In the genomic region with DNA sequence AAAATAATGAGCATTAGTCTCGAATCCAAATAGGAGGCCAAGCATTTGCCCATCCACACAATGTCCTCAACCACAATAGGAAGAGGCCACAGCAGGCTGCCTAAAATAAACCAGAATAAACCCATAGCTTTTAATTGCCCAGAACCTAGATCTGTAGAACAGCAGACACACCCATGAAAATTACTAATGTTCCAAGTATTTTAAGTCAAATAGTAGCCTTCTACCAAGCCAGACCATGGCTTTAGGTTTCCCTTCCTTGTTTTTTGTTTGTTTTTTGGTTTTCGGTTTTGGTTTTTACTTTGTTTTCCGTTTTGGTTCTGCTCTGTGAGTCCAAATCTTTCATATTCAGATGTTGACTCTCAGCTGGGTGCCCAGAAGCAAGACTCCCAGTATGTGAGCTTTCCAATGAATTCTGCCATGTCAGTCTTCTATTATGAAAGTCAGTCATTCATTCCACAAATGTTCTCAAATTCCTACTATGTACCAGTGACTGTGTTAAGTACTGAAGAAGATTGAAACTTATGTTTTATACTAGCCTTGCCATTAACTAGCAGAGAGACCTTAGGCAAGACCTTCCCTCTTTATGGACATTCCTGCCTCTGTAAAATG, we compare ENCODE assay signal across 13 cellular contexts. TPM values are rescaled to one million over a fixed set of nuclear protein-coding genes. Genes with fewer than 3 reads are reported as not detected.
A peak's percentile ranks its signal among the peaks of the same experiment; 100 is the strongest.
DNase-seq lines count a peak whose midpoint lies in the region; ATAC-seq and TF ChIP-seq lines count a peak whose summit lies in the region.
"Had no signal": no experiment of that assay in that cellular context is flagged by ENCODE, and none has a peak within 500 bp of the region (broad histone marks: within the 10 kb centered on the region; RNA-seq: fewer than 3 reads in every experiment).

No MANE protein-coding gene starts in this region.

- H3K36me3 ChIP-seq in Caco-2 (ENCODE audit: control insufficient read depth, insufficient read depth, low read length): no peaks in the 10 kb centered on the region

- no peak overlapping the region for H3K9ac ChIP-seq in H9 (ENCODE audit: extremely low read depth, insufficient read length, low read length)

- H3K4me1 ChIP-seq in H9 (ENCODE audit: insufficient read depth, low read length) (no peaks in the 10 kb centered on the region; the same call in 1 of the 2 replicates), Caco-2 (no peaks in the 10 kb centered on the region)

- DNase-seq in H9: no peak
- DNase-seq in nephron progenitor cell: no peak
- no peak for DNase-seq in activated effector memory CD4-positive, alpha-beta T cell treated with Interleukin-2 at 50 U/mL for 16 hours
- no peak for DNase-seq in Caco-2
- DNase-seq in ecto neural progenitor cell (ENCODE audit: low spot score): no peak
- DNase-seq in central memory CD4-positive, alpha-beta T cell: no peak
- DNase-seq: activated CD4-positive, alpha-beta T cell treated with anti-CD3 and anti-CD28 coated beads, Interleukin-2, amount 50 U/mL, for 48 hours; amniotic stem cell; CD4-positive, alpha-beta memory T cell; NCI-H1694 treated with DMSO at 0.1 percent for 48 hours had no signal

- no peak overlapping the region for H3K14ac ChIP-seq in H9 (ENCODE audit: insufficient read depth, low read length)

- CTCF ChIA-PET in Caco-2 (lab: Charles Lee): no interaction called here

- H2BK12ac ChIP-seq in H9 (ENCODE audit: insufficient read length, low read depth, low read length): no peak overlapping the region

- H3K4me3 Mint-ChIP-seq in H9: no peak overlapping the region
- peak overlapping the region; percentile 53 for H3K4me3 Mint-ChIP-seq in nephron progenitor cell
- no peak overlapping the region for H3K4me3 Mint-ChIP-seq in Caco-2 (ENCODE audit: unreplicated experiment)
- H3K4me3 Mint-ChIP-seq: CD4-positive, alpha-beta memory T cell had no signal

- H3K27me3 Mint-ChIP-seq in H9 (ENCODE audit: low read depth) (no peaks in the 10 kb centered on the region; the same call in 1 of the 2 replicates), nephron progenitor cell (ENCODE audit: low read depth, poor library complexity) (no peaks in the 10 kb centered on the region), Caco-2 (ENCODE audit: insufficient read depth, unreplicated experiment) (no peaks in the 10 kb centered on the region)

- no peak overlapping the region for H3K4ac ChIP-seq in H9 (ENCODE audit: low read depth, low read length)

- H3K56ac ChIP-seq in H9 (ENCODE audit: insufficient read length, low read depth, low read length): no peak overlapping the region

- H3K4me2 ChIP-seq in H9 (ENCODE audit: insufficient read depth, insufficient read length, low read length): no peak overlapping the region

- H3K9me3 ChIP-seq in H9 (ENCODE audit: control insufficient read depth, low read depth, low read length) (no peaks in the 10 kb centered on the region), Caco-2 (no peaks in the 10 kb centered on the region)

- ATAC-seq in GM18867 (IDR thresholded peaks at IDR 0.05; ENCODE audit: unreplicated experiment) (peak; percentile 87), HG03469 (IDR thresholded peaks at IDR 0.05; ENCODE audit: unreplicated experiment) (peak; percentile 62)
- ATAC-seq: Right ventricle myocardium inferior had no signal

- no peak overlapping the region for H4K91ac ChIP-seq in H9 (ENCODE audit: insufficient read length, low read depth, low read length)

- H3K4me1 Mint-ChIP-seq in H9: peaks cover 31 to 33% of the 10 kb centered on the region in 2 experiments
- H3K4me1 Mint-ChIP-seq in nephron progenitor cell: peaks cover 98% of the 10 kb centered on the region
- no peaks in the 10 kb centered on the region for H3K4me1 Mint-ChIP-seq in Caco-2 (ENCODE audit: low read depth, unreplicated experiment)

- no peak overlapping the region for H2AK5ac ChIP-seq in H9 (ENCODE audit: insufficient read length, low read length)

- H3K27me3 ChIP-seq in H9 (ENCODE audit: insufficient read depth, low read length) (no peaks in the 10 kb centered on the region), Caco-2 (replicated peaks; ENCODE audit: control insufficient read depth, insufficient read depth, low read length) (no peaks in the 10 kb centered on the region)

- H2BK120ac ChIP-seq in H9 (ENCODE audit: low read depth, low read length, poor library complexity, severe bottlenecking): no peak overlapping the region

- H3K36me3 Mint-ChIP-seq in H9 (ENCODE audit: insufficient read depth in 1 of 3, low read depth in 3 of 3): no peaks in the 10 kb centered on the region
- H3K36me3 Mint-ChIP-seq in nephron progenitor cell (ENCODE audit: low read depth): no peaks in the 10 kb centered on the region
- no peaks in the 10 kb centered on the region for H3K36me3 Mint-ChIP-seq in Caco-2 (ENCODE audit: insufficient read depth, unreplicated experiment)
- H3K36me3 Mint-ChIP-seq: CD4-positive, alpha-beta memory T cell had no signal

- no TSS peak for BruUV-seq in Caco-2 (replicated peaks; lab: Mats Ljungman, UMichigan)

- H3K23me2 ChIP-seq in H9 (ENCODE audit: insufficient read length, low read depth, low read length, poor library complexity, severe bottlenecking): peaks cover 2% of the 10 kb centered on the region

- H3K18ac ChIP-seq in H9 (ENCODE audit: insufficient read length, low read depth, low read length): no peak overlapping the region

- POLR2A ChIA-PET in Caco-2 (lab: Charles Lee): no interaction called here

- peak overlapping the region; percentile 14 for H2AFZ ChIP-seq in H9 (ENCODE audit: low read length)

- no peak overlapping the region for H2BK20ac ChIP-seq in H9 (ENCODE audit: low read depth, low read length, poor library complexity, severe bottlenecking)

- H2BK15ac ChIP-seq in H9 (ENCODE audit: low read depth, low read length): no peak overlapping the region

- H3K9me3 Mint-ChIP-seq in H9 (no peaks in the 10 kb centered on the region; a peak in 2 of 5 replicates), nephron progenitor cell (no peaks in the 10 kb centered on the region), Caco-2 (ENCODE audit: unreplicated experiment) (no peaks in the 10 kb centered on the region)
- H3K9me3 Mint-ChIP-seq: CD4-positive, alpha-beta memory T cell had no signal

- no peaks in the 10 kb centered on the region for H3K79me1 ChIP-seq in H9 (ENCODE audit: insufficient read depth, low read depth, low read length, poor library complexity, severe bottlenecking)

- TF ChIP-seq CTCF in H9 (conservative IDR thresholded peaks at IDR 0.05) (no peak), nephron progenitor cell (IDR thresholded peaks at IDR 0.05) (no peak), Caco-2 (IDR thresholded peaks at IDR 0.05; ENCODE audit: insufficient read depth in 1 of 2, low read depth in 1 of 2, low read length in 1 of 2, severe bottlenecking in 1 of 2, unreplicated experiment in 1 of 2) (no peak)

- no peaks in the 10 kb centered on the region for H4K20me1 ChIP-seq in H9 (ENCODE audit: control insufficient read depth, insufficient read depth, insufficient read length)

- H3K27ac Mint-ChIP-seq in H9 (peak overlapping the region in 2 of 3 experiments; percentile 11 to 85; a peak in 2 of 7 replicates), nephron progenitor cell (peak overlapping the region; percentile 100), Caco-2 (ENCODE audit: unreplicated experiment) (no peak overlapping the region)

- intact Hi-C loops in Caco-2 (cut with micrococcal nuclease; ENCODE audit: unreplicated experiment): no loop called here

- H4K8ac ChIP-seq in H9 (replicated peaks; ENCODE audit: insufficient read length, low read depth, low read length): no peak overlapping the region

- WGBS in H9 (ENCODE audit: extremely low coverage, insufficient read length, low lambda C conversion rate): no CpG with 5 or more reads among the region's 3 CpGs

- H2BK5ac ChIP-seq in H9 (ENCODE audit: insufficient read length, low read length): no peak overlapping the region

- H3K79me2 ChIP-seq in H9 (ENCODE audit: insufficient read depth, low read length): no peaks in the 10 kb centered on the region

- H3K27ac ChIP-seq in H9 (ENCODE audit: insufficient read length, low read depth, low read length): no peak overlapping the region

- no peak overlapping the region for H3T11ph ChIP-seq in H9 (ENCODE audit: low read length)

- no peak overlapping the region for H4K5ac ChIP-seq in H9 (ENCODE audit: insufficient read length, low read depth, low read length)

- no peak overlapping the region for H3K23ac ChIP-seq in H9 (ENCODE audit: insufficient read length, low read depth, low read length)

- H3K4me3 ChIP-seq in Caco-2 (ENCODE audit: low read depth, low read length): no peak overlapping the region

RNA-seq across cellular contexts. Expression of gene BOC, which starts 57.8 kb away (rescaled TPM):
- total RNA-seq in H9 (2021) (3.5 and 4.0 TPM in 2 replicates), Caco-2 (2022) (0.35 and 0.73 TPM in 2 replicates)
- total RNA-seq: CD4-positive, alpha-beta memory T cell had no signal
